In genomic region chr10:43294892-43295291, GRCh38 we compare ENCODE assay signal across 22 cellular contexts. TPM values are rescaled to one million over a fixed set of nuclear protein-coding genes. Genes with fewer than 3 reads are reported as not detected.
DNase-seq lines count a peak whose midpoint lies in the region; ATAC-seq lines count a peak whose summit lies in the region.
"Had no signal": no experiment of that assay in that cellular context is flagged by ENCODE, and none has a peak within 500 bp of the region (broad histone marks: within the 10 kb centered on the region; RNA-seq: fewer than 3 reads in every experiment).

No MANE protein-coding gene starts in this region.

- DNase-seq in activated CD4-positive, CD25-positive, alpha-beta regulatory T cell treated with anti-CD3 and anti-CD28 coated beads, Interleukin-2, amount 50 U/mL, for 72 hours: peak; percentile 29
- no peak for DNase-seq in activated CD4-positive, CD25-positive, alpha-beta regulatory T cell (lab: John Stamatoyannopoulos, UW)
- DNase-seq in activated naive CD8-positive, alpha-beta T cell treated with anti-CD3 and anti-CD28 coated beads for 36 hours: no peak
- DNase-seq in activated naive CD8-positive, alpha-beta T cell treated with anti-CD3 and anti-CD28 coated beads, Interleukin-2, amount 50 U/mL, for 24 hours: no peak
- DNase-seq in activated naive CD8-positive, alpha-beta T cell treated with anti-CD3 and anti-CD28 coated beads, Interleukin-2, amount 10 ng/mL, durations not matched to agents 7 days and 5 days: no peak
- no peak for DNase-seq in stimulated activated naive CD8-positive, alpha-beta T cell treated with anti-CD3 and anti-CD28 coated beads, Interleukin-15, amount 100 ng/mL, for 72 hours
- DNase-seq in SK-N-DZ (ENCODE audit: low spot score): no peak
- DNase-seq: body of pancreas, cerebellar nuclear complex, DMS153, esophagus squamous epithelium, foreskin keratinocyte, left lung, mesenchymal stem cell, NCI-H146, NCI-H226, NCI-H748 treated with DMSO at 0.1 percent for 48 hours, SHP77, stomach had no signal

- H3K27ac Mint-ChIP-seq in activated naive CD8-positive, alpha-beta T cell treated with anti-CD3 and anti-CD28 coated beads for 36 hours: peak overlapping the region; percentile 18
- no peak overlapping the region for H3K27ac Mint-ChIP-seq in activated naive CD8-positive, alpha-beta T cell treated with anti-CD3 and anti-CD28 coated beads, Interleukin-2, amount 50 U/mL, for 24 hours
- peak overlapping the region; percentile 83 for H3K27ac Mint-ChIP-seq in activated naive CD8-positive, alpha-beta T cell treated with anti-CD3 and anti-CD28 coated beads, Interleukin-2, amount 10 ng/mL, durations not matched to agents 7 days and 5 days
- H3K27ac Mint-ChIP-seq in stimulated activated naive CD8-positive, alpha-beta T cell treated with anti-CD3 and anti-CD28 coated beads, Interleukin-15, amount 100 ng/mL, for 72 hours: peak overlapping the region in 1 of 2 donors; percentile 78

- peaks cover 31% of the 10 kb centered on the region for H3K4me1 Mint-ChIP-seq in activated naive CD8-positive, alpha-beta T cell treated with anti-CD3 and anti-CD28 coated beads for 36 hours
- H3K4me1 Mint-ChIP-seq in activated naive CD8-positive, alpha-beta T cell treated with anti-CD3 and anti-CD28 coated beads, Interleukin-2, amount 50 U/mL, for 24 hours: peaks cover 34% of the 10 kb centered on the region
- peaks cover 54% of the 10 kb centered on the region for H3K4me1 Mint-ChIP-seq in activated naive CD8-positive, alpha-beta T cell treated with anti-CD3 and anti-CD28 coated beads, Interleukin-2, amount 10 ng/mL, durations not matched to agents 7 days and 5 days
- H3K4me1 Mint-ChIP-seq in stimulated activated naive CD8-positive, alpha-beta T cell treated with anti-CD3 and anti-CD28 coated beads, Interleukin-15, amount 100 ng/mL, for 72 hours: peaks cover 56% of the 10 kb centered on the region

- H3K9me3 Mint-ChIP-seq in activated naive CD8-positive, alpha-beta T cell treated with anti-CD3 and anti-CD28 coated beads for 36 hours: peaks cover 6% of the 10 kb centered on the region
- H3K9me3 Mint-ChIP-seq in activated naive CD8-positive, alpha-beta T cell treated with anti-CD3 and anti-CD28 coated beads, Interleukin-2, amount 50 U/mL, for 24 hours: peaks cover 4% of the 10 kb centered on the region
- H3K9me3 Mint-ChIP-seq in activated naive CD8-positive, alpha-beta T cell treated with anti-CD3 and anti-CD28 coated beads, Interleukin-2, amount 10 ng/mL, durations not matched to agents 7 days and 5 days: peaks cover 10% of the 10 kb centered on the region
- H3K9me3 Mint-ChIP-seq in stimulated activated naive CD8-positive, alpha-beta T cell treated with anti-CD3 and anti-CD28 coated beads, Interleukin-15, amount 100 ng/mL, for 72 hours: no peaks in the 10 kb centered on the region

- ATAC-seq in activated naive CD8-positive, alpha-beta T cell treated with anti-CD3 and anti-CD28 coated beads, Interleukin-2, amount 50 U/mL, for 24 hours: no peak
- ATAC-seq in activated naive CD8-positive, alpha-beta T cell treated with anti-CD3 and anti-CD28 coated beads, Interleukin-2, amount 10 ng/mL, durations not matched to agents 7 days and 5 days (ENCODE audit: low read depth): peak; percentile 12
- peak; percentile 7 for ATAC-seq in stimulated activated naive CD8-positive, alpha-beta T cell treated with anti-CD3 and anti-CD28 coated beads, Interleukin-15, amount 100 ng/mL, for 72 hours
- ATAC-seq in GM21526 (IDR thresholded peaks at IDR 0.05; ENCODE audit: low FRiP score, unreplicated experiment): no peak
- ATAC-seq: body of pancreas, foreskin keratinocyte had no signal

- no peaks in the 10 kb centered on the region for H3K36me3 Mint-ChIP-seq in activated naive CD8-positive, alpha-beta T cell treated with anti-CD3 and anti-CD28 coated beads for 36 hours
- no peaks in the 10 kb centered on the region for H3K36me3 Mint-ChIP-seq in activated naive CD8-positive, alpha-beta T cell treated with anti-CD3 and anti-CD28 coated beads, Interleukin-2, amount 50 U/mL, for 24 hours (ENCODE audit: low read depth)
- H3K36me3 Mint-ChIP-seq in activated naive CD8-positive, alpha-beta T cell treated with anti-CD3 and anti-CD28 coated beads, Interleukin-2, amount 10 ng/mL, durations not matched to agents 7 days and 5 days: peaks cover 11% of the 10 kb centered on the region

- POLR2A ChIA-PET in activated naive CD8-positive, alpha-beta T cell treated with anti-CD3 and anti-CD28 coated beads, Interleukin-2, amount 10 ng/mL, durations not matched to agents 7 days and 5 days (lab: Charles Lee): interaction anchor here (0.5 to 3.5 kb wide), 8 partner anchors 38 to 513 kb away, joined by 3 to 20 read pairs (median 3); partner anchors contain the start of gene ZNF487

- no peak overlapping the region for H3K4me3 Mint-ChIP-seq in activated naive CD8-positive, alpha-beta T cell treated with anti-CD3 and anti-CD28 coated beads for 36 hours
- H3K4me3 Mint-ChIP-seq in activated naive CD8-positive, alpha-beta T cell treated with anti-CD3 and anti-CD28 coated beads, Interleukin-2, amount 50 U/mL, for 24 hours: no peak overlapping the region
- peak overlapping the region; percentile 38 for H3K4me3 Mint-ChIP-seq in activated naive CD8-positive, alpha-beta T cell treated with anti-CD3 and anti-CD28 coated beads, Interleukin-2, amount 10 ng/mL, durations not matched to agents 7 days and 5 days
- peak overlapping the region; percentile 50 to 69 for H3K4me3 Mint-ChIP-seq in stimulated activated naive CD8-positive, alpha-beta T cell treated with anti-CD3 and anti-CD28 coated beads, Interleukin-15, amount 100 ng/mL, for 72 hours

- H3K27me3 Mint-ChIP-seq in activated naive CD8-positive, alpha-beta T cell treated with anti-CD3 and anti-CD28 coated beads for 36 hours: peaks cover 4% of the 10 kb centered on the region
- no peaks in the 10 kb centered on the region for H3K27me3 Mint-ChIP-seq in activated naive CD8-positive, alpha-beta T cell treated with anti-CD3 and anti-CD28 coated beads, Interleukin-2, amount 50 U/mL, for 24 hours
- peaks cover 20% of the 10 kb centered on the region for H3K27me3 Mint-ChIP-seq in activated naive CD8-positive, alpha-beta T cell treated with anti-CD3 and anti-CD28 coated beads, Interleukin-2, amount 10 ng/mL, durations not matched to agents 7 days and 5 days
- peaks cover 16% of the 10 kb centered on the region for H3K27me3 Mint-ChIP-seq in stimulated activated naive CD8-positive, alpha-beta T cell treated with anti-CD3 and anti-CD28 coated beads, Interleukin-15, amount 100 ng/mL, for 72 hours

RNA-seq across cellular contexts. Expression of gene RASGEF1A, which starts 28.0 kb away (rescaled TPM):
- total RNA-seq in activated naive CD8-positive, alpha-beta T cell treated with anti-CD3 and anti-CD28 coated beads for 36 hours: under 1 TPM; 0.40 to 0.45 TPM
- 1 to 10 TPM; 4.4 to 4.9 TPM for total RNA-seq in activated naive CD8-positive, alpha-beta T cell treated with anti-CD3 and anti-CD28 coated beads, Interleukin-2, amount 10 ng/mL, durations not matched to agents 7 days and 5 days
- polyA plus RNA-seq in SK-N-DZ (2014; cell fraction: cytosol; rRNA removed): 0.12 TPM in 1 of 2 replicates, not detected in the other
- 2.3 and 2.8 TPM in 2 replicates for polyA plus RNA-seq in SK-N-DZ (2014; cell fraction: nucleus; rRNA removed)
- total RNA-seq: A172, HT-29 had no signal

Comparison
In these comparisons a context has a peak if more than half of its experiments do, and no peak if none do; other contexts are left out.
1. H3K4me3 Mint-ChIP-seq: peak in activated naive CD8-positive, alpha-beta T cell treated with anti-CD3 and anti-CD28 coated beads, Interleukin-2, amount 10 ng/mL, durations not matched to agents 7 days and 5 days (single experiment) and stimulated activated naive CD8-positive, alpha-beta T cell treated with anti-CD3 and anti-CD28 coated beads, Interleukin-15, amount 100 ng/mL, for 72 hours (2 of 2); none in activated naive CD8-positive, alpha-beta T cell treated with anti-CD3 and anti-CD28 coated beads for 36 hours (single experiment) and activated naive CD8-positive, alpha-beta T cell treated with anti-CD3 and anti-CD28 coated beads, Interleukin-2, amount 50 U/mL, for 24 hours (single experiment).
2. ATAC-seq: peak in activated naive CD8-positive, alpha-beta T cell treated with anti-CD3 and anti-CD28 coated beads, Interleukin-2, amount 10 ng/mL, durations not matched to agents 7 days and 5 days (single experiment) and stimulated activated naive CD8-positive, alpha-beta T cell treated with anti-CD3 and anti-CD28 coated beads, Interleukin-15, amount 100 ng/mL, for 72 hours (single experiment); none in activated naive CD8-positive, alpha-beta T cell treated with anti-CD3 and anti-CD28 coated beads, Interleukin-2, amount 50 U/mL, for 24 hours (single experiment) and GM21526 (single experiment).